17 cellular contexts compared by ENCODE assay signal in the genomic region with DNA sequence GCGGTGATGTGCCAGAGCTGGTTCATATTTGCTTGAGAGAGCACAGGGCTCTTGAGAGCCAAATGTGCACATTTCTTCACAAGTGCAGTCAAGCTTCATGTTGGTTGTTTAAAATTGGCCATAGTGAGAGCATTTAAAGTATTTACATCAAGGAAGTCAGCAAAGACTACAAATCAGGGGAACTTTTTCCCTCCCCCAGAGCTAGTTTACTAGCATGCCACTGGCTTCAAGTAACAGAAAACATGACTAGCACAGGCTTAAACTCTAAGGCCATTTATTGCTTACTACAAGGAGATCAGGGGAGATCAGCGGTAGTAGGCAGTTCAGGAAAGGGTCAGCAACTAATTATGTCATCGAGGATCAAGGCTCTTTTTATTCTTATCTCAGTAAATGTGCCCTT. TPM values are rescaled to one million over a fixed set of nuclear protein-coding genes. Genes with fewer than 3 reads are reported as not detected.
DNase-seq lines count a peak whose midpoint lies in the region; ATAC-seq and TF ChIP-seq lines count a peak whose summit lies in the region.
"Had no signal": no experiment of that assay in that cellular context is flagged by ENCODE, and none has a peak within 500 bp of the region (broad histone marks: within the 10 kb centered on the region; RNA-seq: fewer than 3 reads in every experiment).

No MANE protein-coding gene starts in this region.

- no peaks in the 10 kb centered on the region for H3K79me2 ChIP-seq in H9 (ENCODE audit: insufficient read depth, low read length)

- H3K27ac Mint-ChIP-seq in H9, result peak overlapping the region in 1 of 3 experiments; percentile 31; a peak in 2 of 7 replicates
- H3K27ac Mint-ChIP-seq in endodermal cell, result peak overlapping the region; percentile 36
- peak overlapping the region; percentile 41 for H3K27ac Mint-ChIP-seq in nephron progenitor cell
- no peak overlapping the region for H3K27ac Mint-ChIP-seq in activated CD4-positive, alpha-beta T cell treated with anti-CD3 and anti-CD28 coated beads for 36 hours

- H3K27me3 ChIP-seq in H9 (ENCODE audit: insufficient read depth, low read length), result no peaks in the 10 kb centered on the region
- H3K27me3 ChIP-seq in endodermal cell (ENCODE audit: control insufficient read depth, insufficient read depth, low read length, poor library complexity, severe bottlenecking), result no peaks in the 10 kb centered on the region
- no peaks in the 10 kb centered on the region for H3K27me3 ChIP-seq in upper lobe of right lung

- H3K27ac ChIP-seq in H9 (ENCODE audit: insufficient read length, low read depth, low read length) (no peak overlapping the region), endodermal cell (ENCODE audit: low read depth, low read length) (no peak overlapping the region), upper lobe of right lung (no peak overlapping the region)

- POLR2A ChIA-PET in activated CD4-positive, alpha-beta T cell treated with anti-CD3 and anti-CD28 coated beads for 36 hours (lab: Charles Lee), result no interaction called here

- H3K27me3 Mint-ChIP-seq in H9 (ENCODE audit: low read depth), result no peaks in the 10 kb centered on the region
- no peaks in the 10 kb centered on the region for H3K27me3 Mint-ChIP-seq in endodermal cell (ENCODE audit: insufficient read depth)
- peaks cover 6% of the 10 kb centered on the region for H3K27me3 Mint-ChIP-seq in nephron progenitor cell (ENCODE audit: low read depth, poor library complexity)
- H3K27me3 Mint-ChIP-seq in activated CD4-positive, alpha-beta T cell treated with anti-CD3 and anti-CD28 coated beads for 36 hours, result peaks cover 1% of the 10 kb centered on the region

- H3K23ac ChIP-seq in H9 (ENCODE audit: insufficient read length, low read depth, low read length), result no peak overlapping the region

- no peak overlapping the region for H3K4me2 ChIP-seq in H9 (ENCODE audit: insufficient read depth, insufficient read length, low read length)
- H3K4me2 ChIP-seq: A549 had no signal

- H3K9me3 ChIP-seq in H9 (ENCODE audit: control insufficient read depth, low read depth, low read length) (no peaks in the 10 kb centered on the region), endodermal cell (ENCODE audit: control insufficient read depth, low read length) (no peaks in the 10 kb centered on the region), upper lobe of right lung (no peaks in the 10 kb centered on the region)
- H3K9me3 ChIP-seq: A549, HAP-1 had no signal

- H2BK20ac ChIP-seq in H9 (ENCODE audit: low read depth, low read length, poor library complexity, severe bottlenecking), result no peak overlapping the region

- WGBS in H9 (ENCODE audit: extremely low coverage, insufficient read length, low lambda C conversion rate), result no CpG with 5 or more reads among the region's 3 CpGs
- WGBS in endodermal cell (ENCODE audit: insufficient coverage in 1 of 2, insufficient read length in 1 of 2), 2 experiments, result 97 to 100% methylated on average over 3 of the region's 3 CpGs

- no peaks in the 10 kb centered on the region for H3K23me2 ChIP-seq in H9 (ENCODE audit: insufficient read length, low read depth, low read length, poor library complexity, severe bottlenecking)

- H3K79me1 ChIP-seq in H9 (ENCODE audit: insufficient read depth, low read depth, low read length, poor library complexity, severe bottlenecking), result no peaks in the 10 kb centered on the region

- H3K36me3 Mint-ChIP-seq in H9 (ENCODE audit: insufficient read depth in 1 of 3, low read depth in 3 of 3) (no peaks in the 10 kb centered on the region; a peak in 1 of 7 replicates), endodermal cell (ENCODE audit: low read depth) (no peaks in the 10 kb centered on the region), nephron progenitor cell (ENCODE audit: low read depth) (no peaks in the 10 kb centered on the region)
- H3K36me3 Mint-ChIP-seq in activated CD4-positive, alpha-beta T cell treated with anti-CD3 and anti-CD28 coated beads for 36 hours (ENCODE audit: low read depth), result no peaks in the 10 kb centered on the region

- no peak for TF ChIP-seq CTCF in H9 (conservative IDR thresholded peaks at IDR 0.05)
- no peak for TF ChIP-seq CTCF in endodermal cell (conservative IDR thresholded peaks at IDR 0.05)
- TF ChIP-seq CTCF in nephron progenitor cell (IDR thresholded peaks at IDR 0.05), result no peak
- TF ChIP-seq CTCF in upper lobe of right lung (IDR thresholded peaks at IDR 0.05), result no peak

- H2BK15ac ChIP-seq in H9 (ENCODE audit: low read depth, low read length), result no peak overlapping the region

- intact Hi-C loops in activated CD4-positive, alpha-beta T cell treated with anti-CD3 and anti-CD28 coated beads for 36 hours (cut with DNase I, micrococcal nuclease), result no loop called here
- intact Hi-C loops in upper lobe of right lung (cut with DNase I), result no loop called here

- no peaks in the 10 kb centered on the region for H4K20me1 ChIP-seq in H9 (ENCODE audit: control insufficient read depth, insufficient read depth, insufficient read length)

- H4K8ac ChIP-seq in H9 (replicated peaks; ENCODE audit: insufficient read length, low read depth, low read length), result no peak overlapping the region

- H3K4me1 ChIP-seq in H9 (ENCODE audit: insufficient read depth, low read length), result no peaks in the 10 kb centered on the region
- H3K4me1 ChIP-seq in endodermal cell (ENCODE audit: control insufficient read depth, insufficient read depth, low read length), result no peaks in the 10 kb centered on the region
- H3K4me1 ChIP-seq in upper lobe of right lung, result no peaks in the 10 kb centered on the region
- H3K4me1 ChIP-seq: HAP-1 had no signal

- H3K56ac ChIP-seq in H9 (ENCODE audit: insufficient read length, low read depth, low read length), result no peak overlapping the region

- no peak overlapping the region for H2BK5ac ChIP-seq in H9 (ENCODE audit: insufficient read length, low read length)

- H3K9me3 Mint-ChIP-seq in H9, result peaks cover 2 to 3% of the 10 kb centered on the region in 2 experiments; a peak in 1 of 5 replicates
- peaks cover 3% of the 10 kb centered on the region for H3K9me3 Mint-ChIP-seq in endodermal cell
- peaks cover 20% of the 10 kb centered on the region for H3K9me3 Mint-ChIP-seq in nephron progenitor cell
- no peaks in the 10 kb centered on the region for H3K9me3 Mint-ChIP-seq in activated CD4-positive, alpha-beta T cell treated with anti-CD3 and anti-CD28 coated beads for 36 hours (ENCODE audit: low read depth)

- H4K5ac ChIP-seq in H9 (ENCODE audit: insufficient read length, low read depth, low read length), result no peak overlapping the region

- no peak overlapping the region for H3T11ph ChIP-seq in H9 (ENCODE audit: low read length)

- H3K9ac ChIP-seq in H9 (ENCODE audit: extremely low read depth, insufficient read length, low read length), result no peak overlapping the region
- H3K9ac ChIP-seq in endodermal cell (ENCODE audit: extremely low read depth, low read length, poor library complexity, severe bottlenecking), result no peak overlapping the region

- ATAC-seq in HG03097 (IDR thresholded peaks at IDR 0.05; ENCODE audit: low FRiP score, unreplicated experiment), result no peak
- ATAC-seq in activated CD4-positive, alpha-beta T cell treated with anti-CD3 and anti-CD28 coated beads for 36 hours, result no peak
- ATAC-seq in upper lobe of right lung, result no peak
- ATAC-seq: A549 had no signal

- H3K4me3 ChIP-seq in endodermal cell (ENCODE audit: low read length) (no peak overlapping the region), upper lobe of right lung (no peak overlapping the region)
- H3K4me3 ChIP-seq: A549, HAP-1 had no signal

- H3K4me1 Mint-ChIP-seq in H9, result no peaks in the 10 kb centered on the region; a peak in 1 of 4 replicates
- no peaks in the 10 kb centered on the region for H3K4me1 Mint-ChIP-seq in endodermal cell
- H3K4me1 Mint-ChIP-seq in nephron progenitor cell, result peaks cover 9% of the 10 kb centered on the region
- no peaks in the 10 kb centered on the region for H3K4me1 Mint-ChIP-seq in activated CD4-positive, alpha-beta T cell treated with anti-CD3 and anti-CD28 coated beads for 36 hours

- no peak overlapping the region for H3K14ac ChIP-seq in H9 (ENCODE audit: insufficient read depth, low read length)

- H3K36me3 ChIP-seq in endodermal cell (ENCODE audit: control insufficient read depth, insufficient read depth, low read length) (no peaks in the 10 kb centered on the region), upper lobe of right lung (no peaks in the 10 kb centered on the region)
- H3K36me3 ChIP-seq: HAP-1 had no signal

- CTCF ChIA-PET in activated CD4-positive, alpha-beta T cell treated with anti-CD3 and anti-CD28 coated beads for 36 hours (lab: Charles Lee), result interaction anchor here (0.9 to 1.8 kb wide), 3 partner anchors 9 to 98 kb away, joined by 3 to 4 read pairs (median 3); no protein-coding TSS in a partner anchor

- H2AK5ac ChIP-seq in H9 (ENCODE audit: insufficient read length, low read length), result no peak overlapping the region

- H4K91ac ChIP-seq in H9 (ENCODE audit: insufficient read length, low read depth, low read length), result no peak overlapping the region

- H2BK120ac ChIP-seq in H9 (ENCODE audit: low read depth, low read length, poor library complexity, severe bottlenecking), result no peak overlapping the region

- H3K4me3 Mint-ChIP-seq in H9, result no peak overlapping the region
- no peak overlapping the region for H3K4me3 Mint-ChIP-seq in endodermal cell
- H3K4me3 Mint-ChIP-seq in nephron progenitor cell, result no peak overlapping the region
- no peak overlapping the region for H3K4me3 Mint-ChIP-seq in activated CD4-positive, alpha-beta T cell treated with anti-CD3 and anti-CD28 coated beads for 36 hours

- H2AFZ ChIP-seq in H9 (ENCODE audit: low read length), result peak overlapping the region; percentile 36

- peak; percentile 11 for DNase-seq in ELF-1 (ENCODE audit: low read depth, low spot score)
- no peak for DNase-seq in H9
- DNase-seq in endodermal cell, result no peak
- no peak for DNase-seq in nephron progenitor cell
- no peak for DNase-seq in activated CD4-positive, alpha-beta T cell treated with anti-CD3 and anti-CD28 coated beads for 36 hours
- no peak for DNase-seq in upper lobe of right lung
- DNase-seq: C1 segment of cervical spinal cord, DMS79 treated with DMSO at 0.1 percent for 48 hours, Karpas-422, NCI-H1105 treated with DMSO at 0.1 percent for 48 hours, NCI-H1694 treated with DMSO at 0.1 percent for 48 hours, NCI-H2107, NCI-H446 treated with DMSO at 0.1 percent for 48 hours, NCI-H748 treated with DMSO at 0.1 percent for 48 hours had no signal

- H2BK12ac ChIP-seq in H9 (ENCODE audit: insufficient read length, low read depth, low read length), result no peak overlapping the region

- no peak overlapping the region for H3K18ac ChIP-seq in H9 (ENCODE audit: insufficient read length, low read depth, low read length)

- H3K4ac ChIP-seq in H9 (ENCODE audit: low read depth, low read length), result no peak overlapping the region

RNA-seq across cellular contexts. Expression of gene CCDC171, which starts 11.0 kb away (rescaled TPM):
- total RNA-seq in H9 (2021) (2.4 TPM in 2 replicates), endodermal cell (1 to 10 TPM; 6.3 to 6.8 TPM), upper lobe of right lung (3.0 TPM)
- polyA plus RNA-seq in endodermal cell (2013, experiment 1 of 2), result 5.0 TPM
- 3.9 TPM for polyA plus RNA-seq in endodermal cell (2013, experiment 2 of 2)
- 1 to 10 TPM; 2.8 to 2.9 TPM for total RNA-seq in activated CD4-positive, alpha-beta T cell treated with anti-CD3 and anti-CD28 coated beads for 36 hours

RNA-seq across cellular contexts. Expression of gene PSIP1, which starts 31.1 kb away (rescaled TPM):
- total RNA-seq in H9 (2021) (362 and 368 TPM in 2 replicates), endodermal cell (100 to 1,000 TPM; 226 to 257 TPM), upper lobe of right lung (32.8 TPM)
- polyA plus RNA-seq in endodermal cell (2013, experiment 1 of 2), result 205 TPM
- 212 TPM for polyA plus RNA-seq in endodermal cell (2013, experiment 2 of 2)
- 100 to 1,000 TPM; 139 to 189 TPM for total RNA-seq in activated CD4-positive, alpha-beta T cell treated with anti-CD3 and anti-CD28 coated beads for 36 hours
